ENCODE assay signal across 11 cellular contexts in genomic region chr12:26874501-26875296, GRCh38. TPM values are rescaled to one million over a fixed set of nuclear protein-coding genes. Genes with fewer than 3 reads are reported as not detected.
DNase-seq lines count a peak whose midpoint lies in the region; ATAC-seq and TF ChIP-seq lines count a peak whose summit lies in the region.
"Had no signal": no experiment of that assay in that cellular context is flagged by ENCODE, and none has a peak within 500 bp of the region (broad histone marks: within the 10 kb centered on the region; RNA-seq: fewer than 3 reads in every experiment).

No MANE protein-coding gene starts in this region.

- H3K4me3 ChIP-seq in esophagus muscularis mucosa: no peak overlapping the region

- no peaks in the 10 kb centered on the region for H3K27me3 ChIP-seq in esophagus muscularis mucosa

- no peak for TF ChIP-seq EP300 in esophagus muscularis mucosa (IDR thresholded peaks at IDR 0.05)

- H3K4me1 ChIP-seq in esophagus muscularis mucosa: peaks cover 28 to 35% (median 32%) of the 10 kb centered on the region in 4 donors

- WGBS in esophagus muscularis mucosa: 67% methylated on average over 7 of the region's 7 CpGs

- no peaks in the 10 kb centered on the region for H3K36me3 ChIP-seq in esophagus muscularis mucosa

- TF ChIP-seq CTCF in esophagus muscularis mucosa (IDR thresholded peaks at IDR 0.05): no peak

- no peaks in the 10 kb centered on the region for H3K9me3 ChIP-seq in esophagus muscularis mucosa

- DNase-seq in esophagus muscularis mucosa (ENCODE audit: extremely low spot score): peak; percentile 70
- DNase-seq in NCI-H1694 (lab: John Stamatoyannopoulos, UW): no peak
- no peak for DNase-seq in SW 1271 (lab: John Stamatoyannopoulos, UW)
- DNase-seq in NCI-H2081 (lab: John Stamatoyannopoulos, UW): no peak
- no peak for DNase-seq in NCI-H128 (lab: John Stamatoyannopoulos, UW; ENCODE audit: unreplicated experiment)
- DNase-seq: activated CD4-positive, alpha-beta T cell treated with anti-CD3 and anti-CD28 coated beads, Interleukin-2, amount 10 ng/mL, durations not matched to agents 24 days and 14 days; amniotic stem cell; islet precursor cell had no signal

- H3K27ac ChIP-seq in esophagus muscularis mucosa (replicated peaks in 1 of 4): no peak overlapping the region

- TF ChIP-seq POLR2A in esophagus muscularis mucosa (IDR thresholded peaks at IDR 0.05; ENCODE audit: low read depth): no peak

- intact Hi-C loops in esophagus muscularis mucosa (cut with DNase I): no loop called here

- ATAC-seq in GM18508 (IDR thresholded peaks at IDR 0.05; ENCODE audit: insufficient read depth, unreplicated experiment) (peak; percentile 79), GM21786 (IDR thresholded peaks at IDR 0.05; ENCODE audit: unreplicated experiment) (peak; percentile 69), HG03521 (IDR thresholded peaks at IDR 0.05; ENCODE audit: unreplicated experiment) (peak; percentile 59)

RNA-seq across cellular contexts. Expression of gene ITPR2, which starts 41.7 kb away (rescaled TPM):
- total RNA-seq in esophagus muscularis mucosa: 10 to 100 TPM; 23.7 to 26.6 (median 25.4) TPM
